In genomic region chr10:93030409-93030808, GRCh38 we compare ENCODE assay signal across 13 cellular contexts. TPM values are rescaled to one million over a fixed set of nuclear protein-coding genes. Genes with fewer than 3 reads are reported as not detected.
A peak's percentile ranks its signal among the peaks of the same experiment; 100 is the strongest.
DNase-seq lines count a peak whose midpoint lies in the region; ATAC-seq and TF ChIP-seq lines count a peak whose summit lies in the region.
"Had no signal": no experiment of that assay in that cellular context is flagged by ENCODE, and none has a peak within 500 bp of the region (broad histone marks: within the 10 kb centered on the region; RNA-seq: fewer than 3 reads in every experiment).

No MANE protein-coding gene starts in this region.

- no peaks in the 10 kb centered on the region for H3K9me3 Mint-ChIP-seq in activated CD4-positive, alpha-beta memory T cell treated with anti-CD3 and anti-CD28 coated beads for 36 hours

- peaks cover 8% of the 10 kb centered on the region; the same call in 1 of the 2 replicates for H3K9me3 ChIP-seq in SJSA1 (replicated peaks)
- no peaks in the 10 kb centered on the region for H3K9me3 ChIP-seq in skeletal muscle satellite cell (replicated peaks; ENCODE audit: low read length)
- H3K9me3 ChIP-seq: vagina had no signal

- no peaks in the 10 kb centered on the region for H3K27me3 Mint-ChIP-seq in activated CD4-positive, alpha-beta memory T cell treated with anti-CD3 and anti-CD28 coated beads for 36 hours

- H3K27ac ChIP-seq in SJSA1: peak overlapping the region; percentile 93
- H3K27ac ChIP-seq: vagina had no signal

- CTCF ChIA-PET in activated CD4-positive, alpha-beta memory T cell treated with anti-CD3 and anti-CD28 coated beads for 36 hours (lab: Charles Lee): interaction anchor here (1.1 kb wide), 1 partner anchor 8 kb away, joined by 3 read pairs; no protein-coding TSS in a partner anchor

- no peak for ATAC-seq in HG03175 (IDR thresholded peaks at IDR 0.05; ENCODE audit: unreplicated experiment)
- ATAC-seq: activated CD4-positive, CD25-positive, alpha-beta regulatory T cell treated with anti-CD3 and anti-CD28 coated beads, Interleukin-2, amount 50 U/mL, for 24 hours had no signal

- no peak for TF ChIP-seq CTCF in fibroblast of pulmonary artery (IDR thresholded peaks at IDR 0.05; ENCODE audit: low read length, missing control alignments)

- peak overlapping the region; percentile 32 for H3K4me2 ChIP-seq in skeletal muscle satellite cell (ENCODE audit: low read length)

- H3K9ac ChIP-seq in skeletal muscle satellite cell (ENCODE audit: low read depth, low read length): peak overlapping the region; percentile 57

- H3K4me1 ChIP-seq in SJSA1 (replicated peaks) (peaks cover 67% of the 10 kb centered on the region), skeletal muscle satellite cell (ENCODE audit: control insufficient read depth, insufficient read depth, low read length) (peaks cover 27% of the 10 kb centered on the region)
- H3K4me1 ChIP-seq: vagina had no signal

- H3K4me3 ChIP-seq in SJSA1 (no peak overlapping the region), fibroblast of pulmonary artery (replicated peaks; ENCODE audit: low read depth, low read length) (no peak overlapping the region), skeletal muscle satellite cell (ENCODE audit: low read length) (no peak overlapping the region)
- H3K4me3 ChIP-seq: vagina had no signal

- H3K4me1 Mint-ChIP-seq in activated CD4-positive, alpha-beta memory T cell treated with anti-CD3 and anti-CD28 coated beads for 36 hours (ENCODE audit: low read depth): no peaks in the 10 kb centered on the region

- H3K27me3 ChIP-seq in SJSA1 (replicated peaks): no peaks in the 10 kb centered on the region
- H3K27me3 ChIP-seq in skeletal muscle satellite cell (ENCODE audit: control insufficient read depth, insufficient read depth, low read length): no peaks in the 10 kb centered on the region
- H3K27me3 ChIP-seq: vagina had no signal

- peaks cover 4% of the 10 kb centered on the region for H3K36me3 Mint-ChIP-seq in activated CD4-positive, alpha-beta memory T cell treated with anti-CD3 and anti-CD28 coated beads for 36 hours

- H3K36me3 ChIP-seq in SJSA1: peaks cover 9% of the 10 kb centered on the region
- H3K36me3 ChIP-seq in skeletal muscle satellite cell (ENCODE audit: insufficient read depth, low read length): no peaks in the 10 kb centered on the region
- H3K36me3 ChIP-seq: vagina had no signal

- no peak overlapping the region for H3K4me3 Mint-ChIP-seq in activated CD4-positive, alpha-beta memory T cell treated with anti-CD3 and anti-CD28 coated beads for 36 hours

- H3K27ac Mint-ChIP-seq in activated CD4-positive, alpha-beta memory T cell treated with anti-CD3 and anti-CD28 coated beads for 36 hours: no peak overlapping the region

- POLR2A ChIA-PET in activated CD4-positive, alpha-beta memory T cell treated with anti-CD3 and anti-CD28 coated beads for 36 hours (lab: Charles Lee): no interaction called here

- DNase-seq in H4 (ENCODE audit: low spot score): peak; percentile 39
- DNase-seq in SJSA1 (ENCODE audit: low read depth in 1 of 2, low spot score in 2 of 2): peak in 1 of 2 experiments; percentile 71
- DNase-seq in fibroblast of pulmonary artery (ENCODE audit: low read depth): peak; percentile 77
- no peak for DNase-seq in activated CD4-positive, alpha-beta memory T cell treated with anti-CD3 and anti-CD28 coated beads for 36 hours
- DNase-seq in stimulated activated naive CD4-positive, alpha-beta T cell treated with Interleukin-2 at 50 U/mL for 16 hours (lab: John Stamatoyannopoulos, UW): no peak
- no peak for DNase-seq in Ammon's horn (ENCODE audit: low spot score)
- DNase-seq: DND-41, left cardiac atrium, NCI-H2029 treated with DMSO at 0.1 percent for 48 hours had no signal

- intact Hi-C loops in activated CD4-positive, alpha-beta memory T cell treated with anti-CD3 and anti-CD28 coated beads for 36 hours (cut with micrococcal nuclease): no loop called here

RNA-seq across cellular contexts. Expression of gene CYP26C1, which starts 30.2 kb away (rescaled TPM):
- not detected in 2 replicates for total RNA-seq in H4 (2014; rRNA removed; shearing (Covaris generic))
- total RNA-seq in SJSA1 (2014; rRNA removed; shearing (Covaris generic)): not detected in 2 replicates
- 0.22 and 0.25 TPM in 2 replicates for total RNA-seq in skeletal muscle satellite cell (2012; rRNA removed)
- not detected for total RNA-seq in activated CD4-positive, alpha-beta memory T cell treated with anti-CD3 and anti-CD28 coated beads for 36 hours
- total RNA-seq: vagina had no signal

RNA-seq across cellular contexts. Expression of gene CYP26A1, which starts 43.3 kb away (rescaled TPM):
- not detected in 2 replicates for total RNA-seq in H4 (2014; rRNA removed; shearing (Covaris generic))
- total RNA-seq in SJSA1 (2014; rRNA removed; shearing (Covaris generic)): 1.2 and 1.7 TPM in 2 replicates
- not detected in 2 replicates for total RNA-seq in skeletal muscle satellite cell (2012; rRNA removed)
- total RNA-seq in activated CD4-positive, alpha-beta memory T cell treated with anti-CD3 and anti-CD28 coated beads for 36 hours: not detected
- total RNA-seq: vagina had no signal

Comparison
In these comparisons a context has a peak if more than half of its experiments do, and no peak if none do; other contexts are left out.
1. DNase-seq: peak in H4 (single experiment) and fibroblast of pulmonary artery (single experiment); none in activated CD4-positive, alpha-beta memory T cell treated with anti-CD3 and anti-CD28 coated beads for 36 hours (single experiment), stimulated activated naive CD4-positive, alpha-beta T cell treated with Interleukin-2 at 50 U/mL for 16 hours (single experiment) and Ammon's horn (single experiment).